In genomic region chr6:134178230-134179044, GRCh38 we compare ENCODE assay signal across 9 cellular contexts.
DNase-seq lines count a peak whose midpoint lies in the region; FAIRE-seq and TF ChIP-seq lines count a peak whose summit lies in the region.
"Had no signal": no experiment of that assay in that cellular context is flagged by ENCODE, and none has a peak within 500 bp of the region (broad histone marks: within the 10 kb centered on the region; RNA-seq: fewer than 3 reads in every experiment).

No MANE protein-coding gene starts in this region.

- no peaks in the 10 kb centered on the region for H3K27me3 ChIP-seq in SJSA1 (replicated peaks)

- peaks cover 28% of the 10 kb centered on the region for H3K4me1 Mint-ChIP-seq in activated naive CD4-positive, alpha-beta T cell treated with anti-CD3 and anti-CD28 coated beads for 36 hours (ENCODE audit: low read depth)
- peaks cover 31% of the 10 kb centered on the region for H3K4me1 Mint-ChIP-seq in neural crest cell
- peaks cover 40% of the 10 kb centered on the region for H3K4me1 Mint-ChIP-seq in stimulated activated naive CD8-positive, alpha-beta T cell treated with anti-CD3 and anti-CD28 coated beads, Interleukin-15, Interleukin-2, amounts not matched to agents 100 ng/mL and 50 ng/mL, for 24 hours (ENCODE audit: low read depth)

- peak; percentile 64 for DNase-seq in D721Med (ENCODE audit: insufficient read length, low spot score)
- peak; percentile 94 for DNase-seq in HT-29 (ENCODE audit: low spot score)
- peak; percentile 90 to 91 for DNase-seq in SJSA1 (ENCODE audit: low read depth in 1 of 2, low spot score in 2 of 2)
- peak; percentile 93 for DNase-seq in activated naive CD4-positive, alpha-beta T cell treated with anti-CD3 and anti-CD28 coated beads for 36 hours
- DNase-seq in frontal cortex (ENCODE audit: low spot score in 2 of 2) = peak; percentile 57 to 63
- peak; percentile 63 for DNase-seq in neural crest cell (ENCODE audit: low read depth, low spot score)
- no peak for DNase-seq in mesenteric fat pad (ENCODE audit: low spot score)

- no peaks in the 10 kb centered on the region for H3K27me3 Mint-ChIP-seq in activated naive CD4-positive, alpha-beta T cell treated with anti-CD3 and anti-CD28 coated beads for 36 hours (ENCODE audit: low read depth)
- H3K27me3 Mint-ChIP-seq in neural crest cell (ENCODE audit: low read depth) = peaks cover 28% of the 10 kb centered on the region
- H3K27me3 Mint-ChIP-seq in stimulated activated naive CD8-positive, alpha-beta T cell treated with anti-CD3 and anti-CD28 coated beads, Interleukin-15, Interleukin-2, amounts not matched to agents 100 ng/mL and 50 ng/mL, for 24 hours = no peaks in the 10 kb centered on the region

- TF ChIP-seq CTCF in D721Med (IDR thresholded peaks at IDR 0.05; ENCODE audit: insufficient read depth, missing control alignments) (peak; percentile 53), neural crest cell (conservative IDR thresholded peaks at IDR 0.05) (peak; percentile 76)

- peak overlapping the region; percentile 33 for H3K4me3 ChIP-seq in SJSA1

- peak overlapping the region; percentile 95 for H3K27ac Mint-ChIP-seq in activated naive CD4-positive, alpha-beta T cell treated with anti-CD3 and anti-CD28 coated beads for 36 hours
- no peak overlapping the region for H3K27ac Mint-ChIP-seq in neural crest cell (ENCODE audit: unreplicated experiment)
- H3K27ac Mint-ChIP-seq in stimulated activated naive CD8-positive, alpha-beta T cell treated with anti-CD3 and anti-CD28 coated beads, Interleukin-15, Interleukin-2, amounts not matched to agents 100 ng/mL and 50 ng/mL, for 24 hours = peak overlapping the region; percentile 90

- CTCF ChIA-PET in activated naive CD4-positive, alpha-beta T cell treated with anti-CD3 and anti-CD28 coated beads for 36 hours (lab: Charles Lee) = interaction anchor here (0.6 to 3.9 kb wide), 25 partner anchors 12 to 762 kb away, joined by 3 to 25 read pairs (median 3); no protein-coding TSS in a partner anchor

- H3K36me3 ChIP-seq in SJSA1 = peaks cover 16% of the 10 kb centered on the region

- intact Hi-C loops in activated naive CD4-positive, alpha-beta T cell treated with anti-CD3 and anti-CD28 coated beads for 36 hours (cut with micrococcal nuclease) = loop anchor here (1.0 to 5.0 kb wide), 10 partner anchors 58 to 1364 kb away; partner anchors contain the start of genes MYB and RPS12

- peak overlapping the region; percentile 78 for H3K27ac ChIP-seq in SJSA1

- H3K4me1 ChIP-seq in SJSA1 (replicated peaks) = peaks cover 16% of the 10 kb centered on the region

- no peaks in the 10 kb centered on the region for H3K9me3 Mint-ChIP-seq in activated naive CD4-positive, alpha-beta T cell treated with anti-CD3 and anti-CD28 coated beads for 36 hours
- H3K9me3 Mint-ChIP-seq in neural crest cell = no peaks in the 10 kb centered on the region
- H3K9me3 Mint-ChIP-seq in stimulated activated naive CD8-positive, alpha-beta T cell treated with anti-CD3 and anti-CD28 coated beads, Interleukin-15, Interleukin-2, amounts not matched to agents 100 ng/mL and 50 ng/mL, for 24 hours = no peaks in the 10 kb centered on the region

- H3K9me3 ChIP-seq in SJSA1 (replicated peaks) = no peaks in the 10 kb centered on the region

- H3K4me3 Mint-ChIP-seq in activated naive CD4-positive, alpha-beta T cell treated with anti-CD3 and anti-CD28 coated beads for 36 hours = peak overlapping the region; percentile 97
- peak overlapping the region; percentile 87 for H3K4me3 Mint-ChIP-seq in neural crest cell
- H3K4me3 Mint-ChIP-seq in stimulated activated naive CD8-positive, alpha-beta T cell treated with anti-CD3 and anti-CD28 coated beads, Interleukin-15, Interleukin-2, amounts not matched to agents 100 ng/mL and 50 ng/mL, for 24 hours = peak overlapping the region; percentile 96

- FAIRE-seq in D721Med (lab: Jason Lieb, UNC) (no peak), frontal cortex (lab: Jason Lieb, UNC) (no peak)
- FAIRE-seq: TTC549 had no signal

- peaks cover 21% of the 10 kb centered on the region for H3K36me3 Mint-ChIP-seq in activated naive CD4-positive, alpha-beta T cell treated with anti-CD3 and anti-CD28 coated beads for 36 hours (ENCODE audit: low read depth)
- H3K36me3 Mint-ChIP-seq in neural crest cell (ENCODE audit: low read depth) = no peaks in the 10 kb centered on the region
- H3K36me3 Mint-ChIP-seq in stimulated activated naive CD8-positive, alpha-beta T cell treated with anti-CD3 and anti-CD28 coated beads, Interleukin-15, Interleukin-2, amounts not matched to agents 100 ng/mL and 50 ng/mL, for 24 hours (ENCODE audit: low read depth) = peaks cover 13% of the 10 kb centered on the region
